In the genomic region with DNA sequence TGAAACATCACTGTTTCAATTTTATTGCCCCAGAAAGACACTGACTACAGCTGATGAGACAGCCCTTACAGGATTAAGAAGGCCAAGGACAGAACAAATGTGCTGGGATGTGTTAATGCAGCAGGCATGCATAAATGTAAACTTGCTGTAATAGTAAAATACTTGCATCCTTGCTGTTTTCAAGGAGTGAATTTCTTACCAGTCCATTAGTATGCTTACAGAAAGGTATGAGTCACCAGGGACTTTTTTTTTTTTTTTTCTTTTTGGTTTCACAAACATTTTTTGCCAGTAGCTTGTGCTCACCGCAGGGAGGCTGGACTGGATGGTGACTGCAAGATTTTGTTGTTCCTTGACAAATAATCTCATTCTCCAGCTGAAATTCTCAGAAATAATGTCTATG, we compare ENCODE assay signal across 1 cellular context.
TF ChIP-seq lines count a peak whose summit lies in the region.

No MANE protein-coding gene starts in this region.

TF ChIP-seq in GM12878, 131 proteins besides CTCF, POLR2A, EP300 and RAD21:
- TF ChIP-seq ZNF384 (IDR thresholded peaks at IDR 0.05; ENCODE audit: borderline replicate concordance, low read depth, low read length) (peak; percentile 83), JUNB (IDR thresholded peaks at IDR 0.05) (peak; percentile 46), YBX1 (IDR thresholded peaks at IDR 0.05) (no peak), ATF7 (IDR thresholded peaks at IDR 0.05; ENCODE audit: low read depth) (0 out of 2 replicates have a peak, but pooled peaks have one; percentile 17), SP1 (IDR thresholded peaks at IDR 0.05; ENCODE audit: low read depth, low read length) (no peak), MTA3 (IDR thresholded peaks at IDR 0.05; ENCODE audit: borderline replicate concordance, low read length) (no peak), MEF2B (IDR thresholded peaks at IDR 0.05; ENCODE audit: partially characterized antibody, poor library complexity, severe bottlenecking) (no peak), RUNX3 (IDR thresholded peaks at IDR 0.05; ENCODE audit: low read length) (0 out of 2 replicates have a peak, but pooled peaks have one; percentile 13)
- TF ChIP-seq, protein P1, sequence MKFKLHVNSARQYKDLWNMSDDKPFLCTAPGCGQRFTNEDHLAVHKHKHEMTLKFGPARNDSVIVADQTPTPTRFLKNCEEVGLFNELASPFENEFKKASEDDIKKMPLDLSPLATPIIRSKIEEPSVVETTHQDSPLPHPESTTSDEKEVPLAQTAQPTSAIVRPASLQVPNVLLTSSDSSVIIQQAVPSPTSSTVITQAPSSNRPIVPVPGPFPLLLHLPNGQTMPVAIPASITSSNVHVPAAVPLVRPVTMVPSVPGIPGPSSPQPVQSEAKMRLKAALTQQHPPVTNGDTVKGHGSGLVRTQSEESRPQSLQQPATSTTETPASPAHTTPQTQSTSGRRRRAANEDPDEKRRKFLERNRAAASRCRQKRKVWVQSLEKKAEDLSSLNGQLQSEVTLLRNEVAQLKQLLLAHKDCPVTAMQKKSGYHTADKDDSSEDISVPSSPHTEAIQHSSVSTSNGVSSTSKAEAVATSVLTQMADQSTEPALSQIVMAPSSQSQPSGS (IDR thresholded peaks at IDR 0.05; ENCODE audit: low read length), result peak; percentile 60; the same call in 1 of the 2 replicates
- TF ChIP-seq, protein P2, sequence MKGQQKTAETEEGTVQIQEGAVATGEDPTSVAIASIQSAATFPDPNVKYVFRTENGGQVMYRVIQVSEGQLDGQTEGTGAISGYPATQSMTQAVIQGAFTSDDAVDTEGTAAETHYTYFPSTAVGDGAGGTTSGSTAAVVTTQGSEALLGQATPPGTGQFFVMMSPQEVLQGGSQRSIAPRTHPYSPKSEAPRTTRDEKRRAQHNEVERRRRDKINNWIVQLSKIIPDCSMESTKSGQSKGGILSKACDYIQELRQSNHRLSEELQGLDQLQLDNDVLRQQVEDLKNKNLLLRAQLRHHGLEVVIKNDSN (IDR thresholded peaks at IDR 0.05; ENCODE audit: borderline replicate concordance, extremely low read length, insufficient read depth, low read depth, low read length), result no peak
TF ChIP-seq in GM12878: peak in this region for 5.
